8 cellular contexts compared by ENCODE assay signal in genomic region chr2:9550859-9551391, GRCh38. TPM values are rescaled to one million over a fixed set of nuclear protein-coding genes. Genes with fewer than 3 reads are reported as not detected.
A peak's percentile ranks its signal among the peaks of the same experiment; 100 is the strongest.
DNase-seq lines count a peak whose midpoint lies in the region; ATAC-seq and TF ChIP-seq lines count a peak whose summit lies in the region.
"Not testable (repeated sequence)": the region's sequence is repeated elsewhere in the genome, so short reads cannot be mapped to it uniquely, and the experiment has no call there.

No MANE protein-coding gene starts in this region.

- peaks cover 69% of the 10 kb centered on the region for H3K4me1 ChIP-seq in OCI-LY7 (ENCODE audit: insufficient read depth, low read length, poor library complexity, severe bottlenecking)
- peaks cover 40 to 84% (median 53%) of the 10 kb centered on the region in 3 donors for H3K4me1 ChIP-seq in esophagus squamous epithelium
- peaks cover 64 to 80% of the 10 kb centered on the region in 2 experiments for H3K4me1 ChIP-seq in neutrophil (ENCODE audit: control insufficient read depth in 1 of 2, insufficient read depth in 1 of 2, low read depth in 1 of 2, low read length in 1 of 2)
- peaks cover 3 to 78% (median 63%) of the 10 kb centered on the region in 4 donors for H3K4me1 ChIP-seq in tibial nerve

- not testable (repeated sequence) for TF ChIP-seq POLR2A in esophagus squamous epithelium (IDR thresholded peaks at IDR 0.05); tibial nerve (IDR thresholded peaks at IDR 0.05)

- H3K4me3 ChIP-seq in OCI-LY7 (ENCODE audit: low read depth, low read length, poor library complexity, severe bottlenecking) = peak overlapping the region; percentile 89
- not testable (repeated sequence) for H3K4me3 ChIP-seq in esophagus squamous epithelium; neutrophil (ENCODE audit: low read depth in 1 of 2, low read length in 1 of 2); tibial nerve

- H3K36me3 Mint-ChIP-seq in CD4-positive, alpha-beta T cell (ENCODE audit: low read depth) = peaks cover 15% of the 10 kb centered on the region
- not testable (repeated sequence) for H3K36me3 Mint-ChIP-seq in activated T-cell treated with anti-CD3 and anti-CD28 coated beads, Interleukin-2, amount 50 U/mL, for 4 hours (ENCODE audit: insufficient read depth)

- not testable (repeated sequence) for H3K36me3 ChIP-seq in OCI-LY7 (ENCODE audit: insufficient read depth, low read length); esophagus squamous epithelium; neutrophil; tibial nerve

- 65 to 76% methylated on average over 7 of the region's 7 CpGs for WGBS in esophagus squamous epithelium, 2 donors
- WGBS in tibial nerve, 2 donors = 81 to 83% methylated on average over 7 of the region's 7 CpGs

- H3K4me2 ChIP-seq in OCI-LY7 (ENCODE audit: low read length) = peak overlapping the region; percentile 85

- H3K9me3 ChIP-seq in CD4-positive, alpha-beta T cell (ENCODE audit: control insufficient read depth, low read length); OCI-LY7 (ENCODE audit: low read length); esophagus squamous epithelium; neutrophil; tibial nerve: not testable (repeated sequence)

- not testable (repeated sequence) for H3K9me2 ChIP-seq in OCI-LY7 (ENCODE audit: insufficient read depth, low read length)

- not testable (repeated sequence) for DNase-seq in CD4-positive, alpha-beta T cell; activated T-cell treated with anti-CD3 and anti-CD28 coated beads, Interleukin-2, amount 50 U/mL, for 4 hours; esophagus squamous epithelium (lab: John Stamatoyannopoulos, UW); tibial nerve (ENCODE audit: low spot score in 2 of 2)
- DNase-seq in OCI-LY7 (ENCODE audit: low spot score) = peak; percentile 56

- not testable (repeated sequence) for H3K27ac ChIP-seq in CD4-positive, alpha-beta T cell (ENCODE audit: low read depth, low read length)
- peak overlapping the region; percentile 97 for H3K27ac ChIP-seq in OCI-LY7 (ENCODE audit: low read depth, low read length, poor library complexity, severe bottlenecking)
- H3K27ac ChIP-seq in esophagus squamous epithelium = peak overlapping the region; percentile 57 to 100 (median 74)
- peak overlapping the region; percentile 81 for H3K27ac ChIP-seq in neutrophil
- peak overlapping the region in 3 of 4 donors; percentile 59 to 99 (median 98) for H3K27ac ChIP-seq in tibial nerve

- H3K27me3 ChIP-seq in CD4-positive, alpha-beta T cell (ENCODE audit: control insufficient read depth, insufficient read depth, low read length); esophagus squamous epithelium; neutrophil; tibial nerve: not testable (repeated sequence)

- peaks cover 96% of the 10 kb centered on the region for H3K79me2 ChIP-seq in OCI-LY7 (ENCODE audit: insufficient read depth, low read depth, low read length)

- H4K20me1 ChIP-seq in OCI-LY7 (ENCODE audit: insufficient read depth, low read length) = peaks cover 15% of the 10 kb centered on the region; the same call in 1 of the 2 replicates

- TF ChIP-seq CTCF in CD4-positive, alpha-beta T cell (IDR thresholded peaks at IDR 0.05); OCI-LY7 (conservative IDR thresholded peaks at IDR 0.05; ENCODE audit: low read length); esophagus squamous epithelium (IDR thresholded peaks at IDR 0.05); neutrophil (IDR thresholded peaks at IDR 0.05); tibial nerve (IDR thresholded peaks at IDR 0.05): not testable (repeated sequence)

- not testable (repeated sequence) for TF ChIP-seq EP300 in tibial nerve (IDR thresholded peaks at IDR 0.05)

- intact Hi-C loops in CD4-positive, alpha-beta T cell (cut with DNase I, micrococcal nuclease) = loop anchor here (10.0 kb wide), 3 partner anchors 184 to 546 kb away; partner anchors contain the start of genes KLF11 (in 1 of the 2) and MBOAT2 (in 1 of the 2)
- intact Hi-C loops in OCI-LY7 (cut with micrococcal nuclease; ENCODE audit: unreplicated experiment) = loop anchor here (10.0 kb wide), 1 partner anchor 494 kb away; the partner anchor contains the start of gene KLF11
- intact Hi-C loops in esophagus squamous epithelium (cut with DNase I) = not testable (repeated sequence)

- POLR2A ChIA-PET in CD4-positive, alpha-beta T cell (lab: Charles Lee) = not testable (repeated sequence)
- POLR2A ChIA-PET in OCI-LY7 (lab: Charles Lee) = interaction anchor here (0.5 to 4.0 kb wide), 7 partner anchors 11 to 127 kb away, joined by 4 to 33 read pairs (median 5); no protein-coding TSS in a partner anchor

- CTCF ChIA-PET in CD4-positive, alpha-beta T cell (lab: Charles Lee) = interaction anchor here (0.7 kb wide), 2 partner anchors 1333 to 1416 kb away, joined by 3 to 5 read pairs; no protein-coding TSS in a partner anchor
- CTCF ChIA-PET in OCI-LY7 (lab: Charles Lee; ENCODE audit: unreplicated experiment) = interaction anchor here (1.1 kb wide), 1 partner anchor 80 kb away, joined by 4 read pairs; the partner anchor contains the start of gene YWHAQ

- not testable (repeated sequence) for ATAC-seq in CD4-positive, alpha-beta T cell (ENCODE audit: poor library complexity); activated T-cell treated with anti-CD3 and anti-CD28 coated beads, Interleukin-2, amount 50 U/mL, for 4 hours
- ATAC-seq in GM18868 (IDR thresholded peaks at IDR 0.05; ENCODE audit: unreplicated experiment) = peak; percentile 14
- ATAC-seq in HG03432 (IDR thresholded peaks at IDR 0.05; ENCODE audit: unreplicated experiment) = peak; percentile 17

- not testable (repeated sequence) for BruUV-seq in OCI-LY7 (replicated peaks; lab: Mats Ljungman, UMichigan)

- peak overlapping the region; percentile 16 for H3K4me3 Mint-ChIP-seq in CD4-positive, alpha-beta T cell
- H3K4me3 Mint-ChIP-seq in activated T-cell treated with anti-CD3 and anti-CD28 coated beads, Interleukin-2, amount 50 U/mL, for 4 hours = peak overlapping the region; percentile 66

- not testable (repeated sequence) for H3K27me3 Mint-ChIP-seq in CD4-positive, alpha-beta T cell; activated T-cell treated with anti-CD3 and anti-CD28 coated beads, Interleukin-2, amount 50 U/mL, for 4 hours (ENCODE audit: low read depth)

- H3K27ac Mint-ChIP-seq in CD4-positive, alpha-beta T cell = peak overlapping the region; percentile 35

- not testable (repeated sequence) for H3K9me3 Mint-ChIP-seq in CD4-positive, alpha-beta T cell; activated T-cell treated with anti-CD3 and anti-CD28 coated beads, Interleukin-2, amount 50 U/mL, for 4 hours

- H2AFZ ChIP-seq in OCI-LY7 (ENCODE audit: low read length) = not testable (repeated sequence)

- H3K4me1 Mint-ChIP-seq in CD4-positive, alpha-beta T cell (ENCODE audit: low read depth) = peaks cover 71% of the 10 kb centered on the region
- H3K4me1 Mint-ChIP-seq in activated T-cell treated with anti-CD3 and anti-CD28 coated beads, Interleukin-2, amount 50 U/mL, for 4 hours (ENCODE audit: low read depth) = peaks cover 66% of the 10 kb centered on the region

RNA-seq across cellular contexts. Expression of gene ADAM17, which starts 4.7 kb away (rescaled TPM):
- 10 to 100 TPM; 21.4 to 21.6 TPM for total RNA-seq in CD4-positive, alpha-beta T cell
- 46.9 and 50.5 TPM in 2 replicates for total RNA-seq in OCI-LY7 (2014; rRNA removed; shearing (Covaris generic))
- total RNA-seq in OCI-LY7 (2022) = 83.3 and 83.9 TPM in 2 replicates
- 10 to 100 TPM; 19.6 to 42.0 (median 21.6) TPM for total RNA-seq in activated T-cell treated with anti-CD3 and anti-CD28 coated beads, Interleukin-2, amount 50 U/mL, for 4 hours
- total RNA-seq in esophagus squamous epithelium = 10 to 100 TPM; 21.5 to 38.9 (median 29.2) TPM
- 10 to 100 TPM; 30.6 to 50.9 (median 42.6) TPM for total RNA-seq in tibial nerve
